Comparison of ENCODE assay signal across 21 cellular contexts in the genomic region with DNA sequence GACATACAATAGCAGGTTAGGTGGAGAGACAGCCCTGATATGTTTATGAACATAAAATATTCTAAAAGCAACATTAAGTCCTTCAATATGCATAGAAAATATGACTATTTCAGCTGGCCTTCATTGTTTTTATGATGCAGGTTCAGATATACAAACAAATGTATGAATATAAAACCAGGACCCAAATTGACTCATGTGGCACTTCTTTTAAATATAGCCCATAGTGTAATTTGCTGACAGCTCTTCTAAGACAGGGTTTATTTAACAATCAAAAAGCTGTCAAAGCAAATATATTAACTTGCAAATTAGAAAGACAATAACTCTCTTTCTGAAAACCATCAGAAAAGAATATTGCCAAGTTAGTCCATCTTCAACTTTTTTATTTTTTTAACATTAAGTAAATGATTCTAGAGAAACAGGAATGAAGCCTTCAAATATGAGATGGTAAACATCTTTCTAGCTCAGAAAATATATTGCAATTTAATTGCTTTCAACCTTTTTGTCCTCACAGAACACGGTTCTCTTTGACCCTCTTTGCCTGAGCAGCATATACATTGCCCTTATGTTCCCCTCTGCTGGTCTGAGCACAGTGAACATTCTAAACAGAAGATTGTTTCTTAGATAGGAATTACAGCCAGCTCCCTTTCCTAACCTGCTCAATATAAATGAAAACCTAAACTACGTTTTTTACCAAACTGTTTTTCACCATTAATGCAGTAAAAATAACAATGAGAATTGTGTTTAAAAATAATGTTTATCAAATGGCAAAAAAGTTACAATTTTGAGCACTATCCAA.
"Had no signal": no experiment of that assay in that cellular context is flagged by ENCODE, and none has a peak within 500 bp of the region (broad histone marks: within the 10 kb centered on the region; RNA-seq: fewer than 3 reads in every experiment).

No MANE protein-coding gene starts in this region.

- H3K9me3 ChIP-seq: mucosa of descending colon, ovary, psoas muscle, stomach, vagina had no signal

- H3K4me1 ChIP-seq: stomach, vagina had no signal

- H3K27me3 ChIP-seq: cardiac muscle cell, ovary, stomach, vagina had no signal

- ATAC-seq: activated CD8-positive, alpha-beta memory T cell treated with anti-CD3 and anti-CD28 coated beads, Interleukin-2, amount 10 ng/mL, durations not matched to agents 7 days and 5 days; esophagus mucosa; mucosa of descending colon; right cardiac atrium had no signal

- H3K27ac ChIP-seq: cardiac muscle cell, ovary, stomach, vagina had no signal

- H3K36me3 ChIP-seq: cardiac muscle cell, ovary, stomach, vagina had no signal

- DNase-seq: activated B cell treated with CpG ODN at 0.5 μM for 24 hours; activated CD4-positive, alpha-beta memory T cell treated with anti-CD3 and anti-CD28 coated beads, Interleukin-2, amount 10 ng/mL, durations not matched to agents 7 days and 5 days; activated CD4-positive, alpha-beta T cell treated with anti-CD3 and anti-CD28 coated beads for 4 hours; activated CD8-positive, alpha-beta memory T cell treated with anti-CD3 and anti-CD28 coated beads, Interleukin-2, amount 10 ng/mL, durations not matched to agents 7 days and 5 days; activated naive CD4-positive, alpha-beta T cell; activated naive CD8-positive, alpha-beta T cell treated with anti-CD3 and anti-CD28 coated beads for 36 hours; amniotic stem cell; effector CD8-positive, alpha-beta T cell; immature natural killer cell; mesenchymal stem cell; mucosa of descending colon; naive B cell; ovary; psoas muscle; right cardiac atrium; stimulated activated CD4-positive, alpha-beta T cell treated with anti-CD3 and anti-CD28 coated beads, Interleukin-2, amount 100 ng/mL, for 48 hours; stomach; trophoblast cell had no signal

- H3K4me3 ChIP-seq: cardiac muscle cell, mucosa of descending colon, ovary, psoas muscle, stomach, vagina had no signal
